Comparison of ENCODE assay signal across 9 cellular contexts in the genomic region with DNA sequence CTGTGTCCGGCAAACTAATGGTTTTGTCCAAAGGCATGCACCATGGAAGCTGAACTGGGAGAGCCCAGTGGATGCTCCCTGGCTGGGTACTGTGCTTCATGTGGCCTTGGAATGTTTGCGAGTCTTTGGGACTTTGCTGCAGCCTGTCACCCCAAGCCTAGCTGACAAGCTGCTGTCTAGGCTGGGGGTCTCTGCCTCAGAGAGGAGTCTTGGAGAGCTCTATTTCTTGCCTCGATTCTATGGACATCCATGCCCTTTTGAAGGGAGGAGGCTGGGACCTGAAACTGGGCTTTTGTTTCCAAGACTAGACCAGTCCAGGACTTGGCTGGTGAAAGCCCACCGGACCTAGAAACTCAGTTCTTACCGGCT. TPM values are rescaled to one million over a fixed set of nuclear protein-coding genes. Genes with fewer than 3 reads are reported as not detected.
DNase-seq lines count a peak whose midpoint lies in the region; ATAC-seq and FAIRE-seq lines count a peak whose summit lies in the region.
"Had no signal": no experiment of that assay in that cellular context is flagged by ENCODE, and none has a peak within 500 bp of the region (broad histone marks: within the 10 kb centered on the region; RNA-seq: fewer than 3 reads in every experiment).

No MANE protein-coding gene starts in this region.

- H3K36me3 Mint-ChIP-seq in activated CD4-positive, alpha-beta T cell treated with anti-CD3 and anti-CD28 coated beads for 36 hours (ENCODE audit: low read depth): peaks cover 31% of the 10 kb centered on the region
- peaks cover 21% of the 10 kb centered on the region for H3K36me3 Mint-ChIP-seq in activated CD4-positive, alpha-beta memory T cell treated with anti-CD3 and anti-CD28 coated beads, Interleukin-2, amount 10 ng/mL, durations not matched to agents 7 days and 5 days (ENCODE audit: low read depth)

- CTCF ChIA-PET in activated CD4-positive, alpha-beta T cell treated with anti-CD3 and anti-CD28 coated beads for 36 hours (lab: Charles Lee): interaction anchor here (0.6 to 4.1 kb wide), 11 partner anchors 9 to 1715 kb away, joined by 3 to 31 read pairs (median 4); no protein-coding TSS in a partner anchor
- CTCF ChIA-PET in activated CD4-positive, alpha-beta memory T cell treated with anti-CD3 and anti-CD28 coated beads, Interleukin-2, amount 10 ng/mL, durations not matched to agents 7 days and 5 days (lab: Charles Lee): interaction anchor here (1.0 to 3.3 kb wide), 7 partner anchors 9 to 207 kb away, joined by 3 to 19 read pairs (median 5); a partner anchor contains a TSS

- POLR2A ChIA-PET in activated CD4-positive, alpha-beta T cell treated with anti-CD3 and anti-CD28 coated beads for 36 hours (lab: Charles Lee): no interaction called here
- POLR2A ChIA-PET in activated CD4-positive, alpha-beta memory T cell treated with anti-CD3 and anti-CD28 coated beads, Interleukin-2, amount 10 ng/mL, durations not matched to agents 7 days and 5 days (lab: Charles Lee): interaction anchor here (1.1 to 3.5 kb wide), 7 partner anchors 9 to 272 kb away, joined by 3 to 35 read pairs (median 4); a partner anchor contains a TSS

- DNase-seq in activated CD4-positive, alpha-beta T cell treated with anti-CD3 and anti-CD28 coated beads for 36 hours: no peak
- DNase-seq in activated CD4-positive, alpha-beta T cell treated with anti-CD3 and anti-CD28 coated beads for 48 hours: no peak
- no peak for DNase-seq in activated CD4-positive, alpha-beta memory T cell treated with anti-CD3 and anti-CD28 coated beads, Interleukin-2, amount 10 ng/mL, durations not matched to agents 7 days and 5 days
- no peak for DNase-seq in iPS DF 6.9 (ENCODE audit: low read depth, low spot score)
- no peak for DNase-seq in stimulated activated naive CD8-positive, alpha-beta T cell treated with anti-CD3 and anti-CD28 coated beads, Interleukin-15, amount 100 ng/mL, for 72 hours
- no peak for DNase-seq in activated CD4-positive, CD25-positive, alpha-beta regulatory T cell (lab: John Stamatoyannopoulos, UW)
- no peak for DNase-seq in GM19239 (ENCODE audit: insufficient read length, low spot score)
- DNase-seq: DMS79 had no signal

- H3K27ac Mint-ChIP-seq in activated CD4-positive, alpha-beta T cell treated with anti-CD3 and anti-CD28 coated beads for 36 hours: no peak overlapping the region
- H3K27ac Mint-ChIP-seq in activated CD4-positive, alpha-beta memory T cell treated with anti-CD3 and anti-CD28 coated beads, Interleukin-2, amount 10 ng/mL, durations not matched to agents 7 days and 5 days: no peak overlapping the region
- peak overlapping the region in 1 of 2 donors; percentile 54 for H3K27ac Mint-ChIP-seq in stimulated activated naive CD8-positive, alpha-beta T cell treated with anti-CD3 and anti-CD28 coated beads, Interleukin-15, amount 100 ng/mL, for 72 hours

- no peak overlapping the region for H3K27ac ChIP-seq in iPS DF 6.9 (ENCODE audit: low read length)

- no peaks in the 10 kb centered on the region for H3K9me3 Mint-ChIP-seq in activated CD4-positive, alpha-beta T cell treated with anti-CD3 and anti-CD28 coated beads for 36 hours (ENCODE audit: low read depth)
- H3K9me3 Mint-ChIP-seq in activated CD4-positive, alpha-beta memory T cell treated with anti-CD3 and anti-CD28 coated beads, Interleukin-2, amount 10 ng/mL, durations not matched to agents 7 days and 5 days: no peaks in the 10 kb centered on the region
- H3K9me3 Mint-ChIP-seq in stimulated activated naive CD8-positive, alpha-beta T cell treated with anti-CD3 and anti-CD28 coated beads, Interleukin-15, amount 100 ng/mL, for 72 hours: no peaks in the 10 kb centered on the region

- peak overlapping the region; percentile 80 for H3K4me3 Mint-ChIP-seq in activated CD4-positive, alpha-beta T cell treated with anti-CD3 and anti-CD28 coated beads for 36 hours
- H3K4me3 Mint-ChIP-seq in activated CD4-positive, alpha-beta memory T cell treated with anti-CD3 and anti-CD28 coated beads, Interleukin-2, amount 10 ng/mL, durations not matched to agents 7 days and 5 days: peak overlapping the region; percentile 88
- H3K4me3 Mint-ChIP-seq in stimulated activated naive CD8-positive, alpha-beta T cell treated with anti-CD3 and anti-CD28 coated beads, Interleukin-15, amount 100 ng/mL, for 72 hours: peak overlapping the region; percentile 91 to 94

- H3K36me3 ChIP-seq in iPS DF 6.9 (ENCODE audit: control insufficient read depth, insufficient read depth, low read length): peaks cover 2% of the 10 kb centered on the region; the same call in 1 of the 2 replicates

- H3K27me3 Mint-ChIP-seq in activated CD4-positive, alpha-beta T cell treated with anti-CD3 and anti-CD28 coated beads for 36 hours: peaks cover 2% of the 10 kb centered on the region
- no peaks in the 10 kb centered on the region for H3K27me3 Mint-ChIP-seq in activated CD4-positive, alpha-beta memory T cell treated with anti-CD3 and anti-CD28 coated beads, Interleukin-2, amount 10 ng/mL, durations not matched to agents 7 days and 5 days
- no peaks in the 10 kb centered on the region for H3K27me3 Mint-ChIP-seq in stimulated activated naive CD8-positive, alpha-beta T cell treated with anti-CD3 and anti-CD28 coated beads, Interleukin-15, amount 100 ng/mL, for 72 hours

- H3K4me1 Mint-ChIP-seq in activated CD4-positive, alpha-beta T cell treated with anti-CD3 and anti-CD28 coated beads for 36 hours: peaks cover 36% of the 10 kb centered on the region
- peaks cover 49% of the 10 kb centered on the region for H3K4me1 Mint-ChIP-seq in activated CD4-positive, alpha-beta memory T cell treated with anti-CD3 and anti-CD28 coated beads, Interleukin-2, amount 10 ng/mL, durations not matched to agents 7 days and 5 days
- peaks cover 54% of the 10 kb centered on the region for H3K4me1 Mint-ChIP-seq in stimulated activated naive CD8-positive, alpha-beta T cell treated with anti-CD3 and anti-CD28 coated beads, Interleukin-15, amount 100 ng/mL, for 72 hours

- no peaks in the 10 kb centered on the region for H3K27me3 ChIP-seq in iPS DF 6.9 (ENCODE audit: control insufficient read depth, insufficient read depth, low read length)

- no CpG with 5 or more reads among the region's 5 CpGs for WGBS in iPS DF 6.9 (ENCODE audit: insufficient coverage, insufficient read length)

- intact Hi-C loops in activated CD4-positive, alpha-beta T cell treated with anti-CD3 and anti-CD28 coated beads for 36 hours (cut with DNase I, micrococcal nuclease): loop anchor here (1.0 to 10.0 kb wide), 11 partner anchors 71 to 1758 kb away; a partner anchor contains a TSS

- no peaks in the 10 kb centered on the region for H3K4me1 ChIP-seq in iPS DF 6.9 (ENCODE audit: control insufficient read depth, insufficient read depth, low read length)

- ATAC-seq in activated CD4-positive, alpha-beta T cell treated with anti-CD3 and anti-CD28 coated beads for 36 hours: no peak
- ATAC-seq in stimulated activated naive CD8-positive, alpha-beta T cell treated with anti-CD3 and anti-CD28 coated beads, Interleukin-15, amount 100 ng/mL, for 72 hours: no peak
- ATAC-seq in HG02840 (IDR thresholded peaks at IDR 0.05; ENCODE audit: low FRiP score, unreplicated experiment): no peak

- no peak for FAIRE-seq in GM19239 (lab: Jason Lieb, UNC)

- no peaks in the 10 kb centered on the region for H3K9me3 ChIP-seq in iPS DF 6.9 (ENCODE audit: control insufficient read depth, insufficient read depth, low read length)

- H3K4me3 ChIP-seq in iPS DF 6.9 (ENCODE audit: low read length): peak overlapping the region; percentile 61; the same call in 1 of the 2 replicates

RNA-seq across cellular contexts. Expression of a gene that starts 1.7 kb away (rescaled TPM):
- total RNA-seq in activated CD4-positive, alpha-beta T cell treated with anti-CD3 and anti-CD28 coated beads for 36 hours: 10 to 100 TPM in 1 of 2 experiments, 1 to 10 TPM in 1; 9.2 to 12.1 TPM
- 1 to 10 TPM; 9.6 to 9.9 TPM for total RNA-seq in activated CD4-positive, alpha-beta memory T cell treated with anti-CD3 and anti-CD28 coated beads, Interleukin-2, amount 10 ng/mL, durations not matched to agents 7 days and 5 days

RNA-seq across cellular contexts. Expression of a gene that starts 31.4 kb away (rescaled TPM):
- not detected for total RNA-seq in activated CD4-positive, alpha-beta T cell treated with anti-CD3 and anti-CD28 coated beads for 36 hours
- not detected for total RNA-seq in activated CD4-positive, alpha-beta memory T cell treated with anti-CD3 and anti-CD28 coated beads, Interleukin-2, amount 10 ng/mL, durations not matched to agents 7 days and 5 days
